Comparison of ENCODE assay signal across 15 cellular contexts in genomic region chr10:118256825-118257570, GRCh38.
"Had no signal": no experiment of that assay in that cellular context is flagged by ENCODE, and none has a peak within 500 bp of the region (broad histone marks: within the 10 kb centered on the region; RNA-seq: fewer than 3 reads in every experiment).

No MANE protein-coding gene starts in this region.

- H3K4me1 ChIP-seq: sigmoid colon, transverse colon had no signal

- H3K36me3 Mint-ChIP-seq: natural killer cell had no signal

- H3K4me3 ChIP-seq: lung, sigmoid colon, transverse colon had no signal

- H3K36me3 ChIP-seq: brain microvascular endothelial cell, sigmoid colon, transverse colon had no signal

- H3K4me1 Mint-ChIP-seq: natural killer cell had no signal

- H3K9me3 ChIP-seq: sigmoid colon, transverse colon had no signal

- H3K27ac Mint-ChIP-seq: dendritic cell treated with granulocyte-macrophage colony-stimulating factor and Interleukin-4, amounts not matched to agents 40 ng/mL and 50 ng/mL, for 4 days; natural killer cell; T-helper 1 cell treated with Interleukin-12 subunit alpha and Interleukin-12 subunit beta and Interleukin-4 antibody, amounts not matched to agents 30 μg/mL and 1 μg/mL, for 36 hours had no signal

- H3K9me3 Mint-ChIP-seq: dendritic cell treated with granulocyte-macrophage colony-stimulating factor and Interleukin-4, amounts not matched to agents 40 ng/mL and 50 ng/mL, for 4 days; natural killer cell; T-helper 1 cell treated with Interleukin-12 subunit alpha and Interleukin-12 subunit beta and Interleukin-4 antibody, amounts not matched to agents 30 μg/mL and 1 μg/mL, for 36 hours had no signal

- H3K27ac ChIP-seq: brain microvascular endothelial cell, sigmoid colon, transverse colon had no signal

- H3K4me3 Mint-ChIP-seq: dendritic cell treated with granulocyte-macrophage colony-stimulating factor and Interleukin-4, amounts not matched to agents 40 ng/mL and 50 ng/mL, for 4 days; natural killer cell; T-helper 1 cell treated with Interleukin-12 subunit alpha and Interleukin-12 subunit beta and Interleukin-4 antibody, amounts not matched to agents 30 μg/mL and 1 μg/mL, for 36 hours had no signal

- ATAC-seq: left cardiac atrium, natural killer cell had no signal

- DNase-seq: activated CD4-positive, alpha-beta T cell treated with anti-CD3 and anti-CD28 coated beads, Interleukin-2, amount 50 U/mL, for 1 hour; activated CD4-positive, CD25-positive, alpha-beta regulatory T cell; activated naive CD4-positive, alpha-beta T cell treated with anti-CD3 and anti-CD28 coated beads, Interleukin-2, amount 50 U/mL, for 16 hours; activated T-cell treated with anti-CD3 and anti-CD28 coated beads, Interleukin-2, amount 50 U/mL, for 1 hour; brain microvascular endothelial cell; hippocampal formation; left cardiac atrium; natural killer cell; sigmoid colon; stimulated activated naive CD4-positive, alpha-beta T cell; substantia nigra; transverse colon had no signal

- H3K27me3 ChIP-seq: brain microvascular endothelial cell, sigmoid colon had no signal
